ENCODE assay signal across 1 cellular context in genomic region chr19:34171877-34172660, GRCh38.
TF ChIP-seq lines count a peak whose summit lies in the region.

TSS of gene LSM14A (plus strand) at chr19:34172504. CDS start at chr19:34172643, 139 bp downstream.

TF ChIP-seq in HepG2, 621 proteins besides CTCF, POLR2A, EP300 and RAD21 (continued from another document):
- TF ChIP-seq ZMYM3 (CRISPR knock-in tag; IDR thresholded peaks at IDR 0.05) (peak; percentile 7; the same call in 1 of the 2 replicates), TRIM24 (CRISPR knock-in tag; IDR thresholded peaks at IDR 0.05) (no peak), ZFP90 (CRISPR knock-in tag; IDR thresholded peaks at IDR 0.05; ENCODE audit: borderline replicate concordance) (0 out of 2 replicates have a peak, but pooled peaks have one; percentile 42), ZNF607 (CRISPR knock-in tag; IDR thresholded peaks at IDR 0.05; ENCODE audit: borderline replicate concordance) (peak; percentile 84), CCDC6 (CRISPR knock-in tag; IDR thresholded peaks at IDR 0.05) (peak; percentile 53), CBFB (CRISPR knock-in tag; IDR thresholded peaks at IDR 0.05) (peak; percentile 35; the same call in 1 of the 2 replicates), MAF1 (CRISPR knock-in tag; IDR thresholded peaks at IDR 0.05; ENCODE audit: borderline replicate concordance) (peak; percentile 84; the same call in 1 of the 2 replicates), ZNF761 (CRISPR knock-in tag; conservative IDR thresholded peaks at IDR 0.05) (peak; percentile 73; the same call in 1 of the 2 replicates), YEATS2 (CRISPR knock-in tag; IDR thresholded peaks at IDR 0.05; ENCODE audit: borderline replicate concordance) (peak; percentile 77), ARID5B (CRISPR knock-in tag; IDR thresholded peaks at IDR 0.05) (peak; percentile 18; the same call in 1 of the 2 replicates), ZNF646 (CRISPR knock-in tag; IDR thresholded peaks at IDR 0.05) (peak; percentile 55; the same call in 1 of the 2 replicates), PBX2 (CRISPR knock-in tag; IDR thresholded peaks at IDR 0.05) (no peak), NFYC (CRISPR knock-in tag; IDR thresholded peaks at IDR 0.05) (peak; percentile 51), HNF4A (CRISPR knock-in tag; IDR thresholded peaks at IDR 0.05) (peak; percentile 17; the same call in 1 of the 2 replicates), ZHX2 (IDR thresholded peaks at IDR 0.05; ENCODE audit: low read depth) (peak; percentile 63; the same call in 1 of the 2 replicates), ZHX2 (CRISPR knock-in tag; IDR thresholded peaks at IDR 0.05; ENCODE audit: borderline replicate concordance) (no peak), MTF2 (CRISPR knock-in tag; IDR thresholded peaks at IDR 0.05; ENCODE audit: borderline replicate concordance) (no peak), YY1 (IDR thresholded peaks at IDR 0.05; ENCODE audit: insufficient read depth, insufficient replicate concordance, low read depth, low read length) (peak; percentile 92), HNF1A (IDR thresholded peaks at IDR 0.05; ENCODE audit: low read depth) (no peak), HNF1A (CRISPR knock-in tag; IDR thresholded peaks at IDR 0.05; ENCODE audit: borderline replicate concordance) (peak; percentile 54; the same call in 1 of the 2 replicates), RORA (CRISPR knock-in tag; IDR thresholded peaks at IDR 0.05) (no peak), POLR2AphosphoS5 (IDR thresholded peaks at IDR 0.05; ENCODE audit: low read depth, low read length) (peak; percentile 93), CHD2 (IDR thresholded peaks at IDR 0.05; ENCODE audit: low read depth, low read length) (peak; percentile 94), ZFAT (CRISPR knock-in tag; conservative IDR thresholded peaks at IDR 0.05) (no peak), MYC (CRISPR knock-in tag; IDR thresholded peaks at IDR 0.05; ENCODE audit: borderline replicate concordance) (peak; percentile 81; the same call in 1 of the 2 replicates), ZKSCAN8 (CRISPR knock-in tag; IDR thresholded peaks at IDR 0.05; ENCODE audit: borderline replicate concordance) (0 out of 2 replicates have a peak, but pooled peaks have one; percentile 9), ZNF546 (CRISPR knock-in tag; conservative IDR thresholded peaks at IDR 0.05) (peak; percentile 83), TEAD3 (CRISPR knock-in tag; optimal IDR thresholded peaks at IDR 0.05; ENCODE audit: borderline replicate concordance) (peak; percentile 13), GMEB1 (CRISPR knock-in tag; IDR thresholded peaks at IDR 0.05; ENCODE audit: borderline replicate concordance) (peak; percentile 58; the same call in 1 of the 2 replicates), ZNF644 (CRISPR knock-in tag; IDR thresholded peaks at IDR 0.05; ENCODE audit: low read depth) (no peak; the same call in 1 of the 2 replicates), STAT5B (CRISPR knock-in tag; IDR thresholded peaks at IDR 0.05) (0 out of 2 replicates have a peak, but pooled peaks have one; percentile 38), KDM2A (CRISPR knock-in tag; IDR thresholded peaks at IDR 0.05; ENCODE audit: borderline replicate concordance, low read depth) (peak; percentile 95)
TF ChIP-seq in HepG2: peak in this region for 214.
